1 cellular context compared by ENCODE assay signal in the genomic region with DNA sequence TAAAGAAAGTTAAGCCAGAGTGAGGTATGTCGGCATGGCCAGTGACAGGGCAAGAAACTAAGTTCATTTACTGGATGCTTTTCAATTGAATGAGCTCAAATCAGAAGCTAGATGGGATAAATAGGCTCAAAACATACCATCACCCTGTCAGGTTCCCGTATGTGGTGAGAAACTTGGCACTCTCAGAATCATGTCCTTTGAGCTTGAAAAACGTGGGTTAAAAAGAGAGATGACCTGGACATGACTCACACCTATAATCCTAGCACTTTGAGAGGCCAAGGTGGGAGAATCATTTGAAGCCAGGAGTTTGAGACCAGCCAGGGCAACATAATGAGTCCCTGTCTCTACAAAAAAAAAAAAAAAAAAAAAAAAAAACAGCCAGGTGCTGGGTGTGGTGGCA.
TF ChIP-seq lines count a peak whose summit lies in the region.

No MANE protein-coding gene starts in this region.

TF ChIP-seq in HCT116, 20 proteins besides CTCF, POLR2A, EP300 and RAD21 (continued from another document):
- TF ChIP-seq, protein P1, sequence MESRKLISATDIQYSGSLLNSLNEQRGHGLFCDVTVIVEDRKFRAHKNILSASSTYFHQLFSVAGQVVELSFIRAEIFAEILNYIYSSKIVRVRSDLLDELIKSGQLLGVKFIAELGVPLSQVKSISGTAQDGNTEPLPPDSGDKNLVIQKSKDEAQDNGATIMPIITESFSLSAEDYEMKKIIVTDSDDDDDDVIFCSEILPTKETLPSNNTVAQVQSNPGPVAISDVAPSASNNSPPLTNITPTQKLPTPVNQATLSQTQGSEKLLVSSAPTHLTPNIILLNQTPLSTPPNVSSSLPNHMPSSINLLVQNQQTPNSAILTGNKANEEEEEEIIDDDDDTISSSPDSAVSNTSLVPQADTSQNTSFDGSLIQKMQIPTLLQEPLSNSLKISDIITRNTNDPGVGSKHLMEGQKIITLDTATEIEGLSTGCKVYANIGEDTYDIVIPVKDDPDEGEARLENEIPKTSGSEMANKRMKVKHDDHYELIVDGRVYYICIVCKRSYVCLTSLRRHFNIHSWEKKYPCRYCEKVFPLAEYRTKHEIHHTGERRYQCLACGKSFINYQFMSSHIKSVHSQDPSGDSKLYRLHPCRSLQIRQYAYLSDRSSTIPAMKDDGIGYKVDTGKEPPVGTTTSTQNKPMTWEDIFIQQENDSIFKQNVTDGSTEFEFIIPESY (IDR thresholded peaks at IDR 0.05; ENCODE audit: extremely low read depth, insufficient replicate concordance, low read length): no peak
- TF ChIP-seq CEBPB (IDR thresholded peaks at IDR 0.05; ENCODE audit: low read depth): no peak
TF ChIP-seq in HCT116: peak in this region for 2.
